8 cellular contexts compared by ENCODE assay signal in genomic region chr1:116375884-116376733, GRCh38. TPM values are rescaled to one million over a fixed set of nuclear protein-coding genes. Genes with fewer than 3 reads are reported as not detected.
A peak's percentile ranks its signal among the peaks of the same experiment; 100 is the strongest.
DNase-seq lines count a peak whose midpoint lies in the region; ATAC-seq and TF ChIP-seq lines count a peak whose summit lies in the region.

No MANE protein-coding gene starts in this region.

- peaks cover 77% of the 10 kb centered on the region for H3K79me2 ChIP-seq in Loucy (ENCODE audit: insufficient read depth, low read length)
- peaks cover 74% of the 10 kb centered on the region for H3K79me2 ChIP-seq in neural progenitor cell (ENCODE audit: low read depth)

- H3K9ac ChIP-seq in Loucy (ENCODE audit: low read depth, low read length, poor library complexity, severe bottlenecking) (peak overlapping the region; percentile 87), neural progenitor cell (no peak overlapping the region)

- peak overlapping the region; percentile 63 for H3K4me3 Mint-ChIP-seq in neural progenitor cell

- TF ChIP-seq CTCF in Loucy (conservative IDR thresholded peaks at IDR 0.05; ENCODE audit: low read length) (no peak), fibroblast of the aortic adventitia (IDR thresholded peaks at IDR 0.05; ENCODE audit: insufficient read depth, low read length) (no peak), neural progenitor cell (IDR thresholded peaks at IDR 0.05) (no peak), upper lobe of left lung (IDR thresholded peaks at IDR 0.05) (no peak)

- peaks cover 63% of the 10 kb centered on the region for H3K4me1 Mint-ChIP-seq in neural progenitor cell

- H4K20me1 ChIP-seq in Loucy (ENCODE audit: insufficient read depth, low read length, poor library complexity, severe bottlenecking) (peaks cover 66% of the 10 kb centered on the region), neural progenitor cell (ENCODE audit: low read depth) (peaks cover 72% of the 10 kb centered on the region)

- H3K27ac Mint-ChIP-seq in neural progenitor cell = no peak overlapping the region

- no peaks in the 10 kb centered on the region for H3K9me2 ChIP-seq in Loucy (replicated peaks; ENCODE audit: low read depth, low read length)

- peak overlapping the region; percentile 92 for H3K4me2 ChIP-seq in Loucy (ENCODE audit: low read depth, low read length, poor library complexity, severe bottlenecking)
- peak overlapping the region; percentile 96 for H3K4me2 ChIP-seq in neural progenitor cell

- peak in 3 of 4 donors; percentile 45 to 87 (median 68) for TF ChIP-seq POLR2A in upper lobe of left lung (IDR thresholded peaks at IDR 0.05)

- peak; percentile 39 for DNase-seq in COLO668 (lab: John Stamatoyannopoulos, UW; ENCODE audit: unreplicated experiment)
- DNase-seq in activated T-cell treated with anti-CD3 and anti-CD28 coated beads for 24 hours (ENCODE audit: low read depth) = peak; percentile 42
- DNase-seq in fibroblast of the aortic adventitia (ENCODE audit: low read depth) = peak; percentile 92
- peak; percentile 44 for DNase-seq in neural progenitor cell (ENCODE audit: low spot score)
- DNase-seq in upper lobe of left lung = peak in 1 of 2 donors; percentile 95
- DNase-seq in NCI-H1092 treated with DMSO at 0.1 percent for 48 hours (lab: John Stamatoyannopoulos, UW) = no peak

- TF ChIP-seq EP300 in upper lobe of left lung (IDR thresholded peaks at IDR 0.05) = peak; percentile 47 to 98 (median 81)

- no peaks in the 10 kb centered on the region for H3K36me3 ChIP-seq in Loucy (ENCODE audit: insufficient read depth, low read length)
- no peaks in the 10 kb centered on the region for H3K36me3 ChIP-seq in neural progenitor cell
- no peaks in the 10 kb centered on the region for H3K36me3 ChIP-seq in upper lobe of left lung

- no peaks in the 10 kb centered on the region for H3K36me3 Mint-ChIP-seq in neural progenitor cell

- peaks cover 6% of the 10 kb centered on the region for H3K27me3 Mint-ChIP-seq in neural progenitor cell (ENCODE audit: insufficient read depth, low read depth)

- no peaks in the 10 kb centered on the region for H3K9me3 Mint-ChIP-seq in neural progenitor cell

- H3K4me1 ChIP-seq in Loucy (ENCODE audit: insufficient read depth, low read length, poor library complexity, severe bottlenecking) (peaks cover 69% of the 10 kb centered on the region), neural progenitor cell (peaks cover 61% of the 10 kb centered on the region), upper lobe of left lung (peaks cover 65 to 76% (median 71%) of the 10 kb centered on the region in 4 donors)

- 36 to 37% methylated on average over 9 of the region's 9 CpGs for WGBS in upper lobe of left lung, 2 donors

- peak; percentile 16 to 67 for ATAC-seq in upper lobe of left lung (ENCODE audit: low FRiP score in 2 of 2)
- ATAC-seq in GM19463 (IDR thresholded peaks at IDR 0.05; ENCODE audit: unreplicated experiment) = no peak

- no peaks in the 10 kb centered on the region for H3K9me3 ChIP-seq in Loucy (ENCODE audit: insufficient read depth, low read depth, low read length)
- no peaks in the 10 kb centered on the region for H3K9me3 ChIP-seq in neural progenitor cell (ENCODE audit: low read depth)
- no peaks in the 10 kb centered on the region for H3K9me3 ChIP-seq in upper lobe of left lung

- H3F3A ChIP-seq in Loucy (ENCODE audit: low read depth) (no peaks in the 10 kb centered on the region), neural progenitor cell (ENCODE audit: low read depth) (peaks cover 21% of the 10 kb centered on the region)

- H3K27me3 ChIP-seq in Loucy (ENCODE audit: insufficient read depth, low read length, poor library complexity, severe bottlenecking) = no peaks in the 10 kb centered on the region
- H3K27me3 ChIP-seq in neural progenitor cell = peaks cover 14% of the 10 kb centered on the region
- H3K27me3 ChIP-seq in upper lobe of left lung = no peaks in the 10 kb centered on the region

- H2AFZ ChIP-seq in Loucy (ENCODE audit: low read length) = no peak overlapping the region
- H2AFZ ChIP-seq in neural progenitor cell (replicated peaks) = no peak overlapping the region

- H3K27ac ChIP-seq in neural progenitor cell (no peak overlapping the region), upper lobe of left lung (peak overlapping the region; percentile 94 to 99 (median 99))

- H3K4me3 ChIP-seq in Loucy (ENCODE audit: low read length, poor library complexity, severe bottlenecking) = peak overlapping the region; percentile 85
- H3K4me3 ChIP-seq in fibroblast of the aortic adventitia (ENCODE audit: low read depth, low read length) = peak overlapping the region; percentile 85
- peak overlapping the region; percentile 81 for H3K4me3 ChIP-seq in neural progenitor cell
- H3K4me3 ChIP-seq in upper lobe of left lung = peak overlapping the region in 3 of 4 donors; percentile 74 to 93 (median 91)

RNA-seq across cellular contexts. Expression of gene ATP1A1, which starts 3.1 kb away (rescaled TPM):
- total RNA-seq in fibroblast of the aortic adventitia (ENCODE audit: low replicate concordance) (95.0 and 126 TPM in 2 replicates), neural progenitor cell (ENCODE audit: low replicate concordance) (61.5 and 92.5 TPM in 2 replicates), upper lobe of left lung (100 to 1,000 TPM; 383 to 829 (median 696) TPM)
